ENCODE assay signal across 12 cellular contexts in the genomic region with DNA sequence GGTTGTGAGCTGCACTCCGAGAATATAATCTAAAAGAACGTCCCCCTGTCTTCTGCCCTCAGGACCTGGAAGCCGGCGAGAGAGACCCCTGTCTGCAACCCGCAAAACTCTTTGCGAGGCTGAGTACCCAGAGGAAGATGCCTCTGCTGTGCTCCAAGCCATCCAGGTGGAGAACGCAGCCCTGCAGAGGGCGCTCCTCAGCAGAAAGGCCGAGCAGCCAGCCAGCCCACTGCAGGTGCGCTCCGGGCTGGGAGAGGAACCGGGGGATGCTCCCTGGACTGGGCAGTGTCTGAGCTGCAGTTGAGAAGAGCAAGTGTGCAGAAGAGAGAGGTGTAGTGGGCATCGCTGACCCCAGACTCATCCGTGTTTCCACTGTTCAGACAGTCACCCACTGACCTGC.
DNase-seq lines count a peak whose midpoint lies in the region; ATAC-seq and TF ChIP-seq lines count a peak whose summit lies in the region.
"Had no signal": no experiment of that assay in that cellular context is flagged by ENCODE, and none has a peak within 500 bp of the region (broad histone marks: within the 10 kb centered on the region; RNA-seq: fewer than 3 reads in every experiment).

No MANE protein-coding gene starts in this region.

- no peak overlapping the region for H3K27ac ChIP-seq in vagina
- H3K27ac ChIP-seq: skin epidermis had no signal

- in situ Hi-C loops in SK-MEL-5 (cut with HindIII; ENCODE audit: low pct_unique_long_range_greater_than_20kb, low sequenced_read_pairs) = no loop called here

- POLR2A ChIA-PET in AG04449 (lab: Yijun Ruan, JAX) = no interaction called here

- TF ChIP-seq POLR2A in vagina (IDR thresholded peaks at IDR 0.05) = no peak

- H3K36me3 Mint-ChIP-seq in activated T-helper 2 cell treated with anti-CD3 and anti-CD28 coated beads, Interferon-gamma antibody, Interleukin-2, Interleukin-4, amounts not matched to agents 10 μg/mL and 5 μg/mL and 100 μg/mL, durations not matched to agents 14 hours and 24 hours and 36 hours (ENCODE audit: low read depth) = no peaks in the 10 kb centered on the region

- H3K4me1 ChIP-seq in vagina = no peaks in the 10 kb centered on the region

- CTCF ChIA-PET in AG04449 (lab: Yijun Ruan, JAX) = interaction anchor here (0.9 to 2.1 kb wide), 3 partner anchors 8 to 47 kb away, joined by 3 to 8 read pairs (median 4); no protein-coding TSS in a partner anchor

- H3K4me3 ChIP-seq in AG04449 (ENCODE audit: low read depth, low read length) = no peak overlapping the region
- H3K4me3 ChIP-seq in GM12864 (ENCODE audit: low read depth, low read length) = no peak overlapping the region
- H3K4me3 ChIP-seq in vagina = no peak overlapping the region
- H3K4me3 ChIP-seq: skin epidermis had no signal

- H3K27me3 Mint-ChIP-seq in activated T-helper 2 cell treated with anti-CD3 and anti-CD28 coated beads, Interferon-gamma antibody, Interleukin-2, Interleukin-4, amounts not matched to agents 10 μg/mL and 5 μg/mL and 100 μg/mL, durations not matched to agents 14 hours and 24 hours and 36 hours (ENCODE audit: low read depth) = no peaks in the 10 kb centered on the region
- H3K27me3 Mint-ChIP-seq: activated CD4-positive, alpha-beta memory T cell treated with anti-CD3 and anti-CD28 coated beads for 36 hours; central memory CD8-positive, alpha-beta T cell had no signal

- intact Hi-C loops in vagina (cut with DNase I) = no loop called here
- intact Hi-C loops in activated T-helper 2 cell treated with anti-CD3 and anti-CD28 coated beads, Interferon-gamma antibody, Interleukin-2, Interleukin-4, amounts not matched to agents 10 μg/mL and 5 μg/mL and 100 μg/mL, durations not matched to agents 14 hours and 24 hours and 36 hours (cut with micrococcal nuclease) = no loop called here

- H3K9me3 Mint-ChIP-seq in activated T-helper 2 cell treated with anti-CD3 and anti-CD28 coated beads, Interferon-gamma antibody, Interleukin-2, Interleukin-4, amounts not matched to agents 10 μg/mL and 5 μg/mL and 100 μg/mL, durations not matched to agents 14 hours and 24 hours and 36 hours = no peaks in the 10 kb centered on the region
- H3K9me3 Mint-ChIP-seq: central memory CD8-positive, alpha-beta T cell had no signal

- H3K27me3 ChIP-seq in vagina = no peaks in the 10 kb centered on the region

- DNase-seq in AG04449 (ENCODE audit: low read depth, low spot score) (no peak), GM12864 (ENCODE audit: low read depth) (no peak), SK-MEL-5 (ENCODE audit: low read depth, low spot score) (peak; percentile 64), iPS DF 4.7 (ENCODE audit: extremely low read depth, low spot score) (peak; percentile 60), vagina (ENCODE audit: extremely low spot score in 2 of 2) (no peak)
- DNase-seq in activated T-helper 2 cell treated with anti-CD3 and anti-CD28 coated beads, Interferon-gamma antibody, Interleukin-2, Interleukin-4, amounts not matched to agents 10 μg/mL and 5 μg/mL and 100 μg/mL, durations not matched to agents 14 hours and 24 hours and 36 hours (ENCODE audit: low spot score) = no peak
- DNase-seq: activated CD4-positive, alpha-beta memory T cell treated with anti-CD3 and anti-CD28 coated beads for 36 hours; left cardiac atrium had no signal

- H3K9me3 ChIP-seq in vagina = no peaks in the 10 kb centered on the region

- no peak overlapping the region for H3K4me3 Mint-ChIP-seq in activated T-helper 2 cell treated with anti-CD3 and anti-CD28 coated beads, Interferon-gamma antibody, Interleukin-2, Interleukin-4, amounts not matched to agents 10 μg/mL and 5 μg/mL and 100 μg/mL, durations not matched to agents 14 hours and 24 hours and 36 hours (ENCODE audit: low read depth)
- H3K4me3 Mint-ChIP-seq: activated CD4-positive, alpha-beta memory T cell treated with anti-CD3 and anti-CD28 coated beads for 36 hours; central memory CD8-positive, alpha-beta T cell had no signal

- no peak overlapping the region for H3K27ac Mint-ChIP-seq in activated T-helper 2 cell treated with anti-CD3 and anti-CD28 coated beads, Interferon-gamma antibody, Interleukin-2, Interleukin-4, amounts not matched to agents 10 μg/mL and 5 μg/mL and 100 μg/mL, durations not matched to agents 14 hours and 24 hours and 36 hours
- H3K27ac Mint-ChIP-seq: activated CD4-positive, alpha-beta memory T cell treated with anti-CD3 and anti-CD28 coated beads for 36 hours had no signal

- TF ChIP-seq CTCF in AG04449 (IDR thresholded peaks at IDR 0.05; ENCODE audit: insufficient read depth, low read length, missing control alignments) (peak; percentile 25), GM12864 (IDR thresholded peaks at IDR 0.05; ENCODE audit: low read depth, low read length, missing control alignments) (peak; percentile 44), vagina (IDR thresholded peaks at IDR 0.05) (no peak)

- H3K36me3 ChIP-seq in vagina = peaks cover 0 to 23% of the 10 kb centered on the region in 2 donors

- ATAC-seq in HG03432 (IDR thresholded peaks at IDR 0.05; ENCODE audit: unreplicated experiment) = no peak
- no peak for ATAC-seq in GM19035 (IDR thresholded peaks at IDR 0.05; ENCODE audit: unreplicated experiment)

- no peaks in the 10 kb centered on the region for H3K4me1 Mint-ChIP-seq in activated T-helper 2 cell treated with anti-CD3 and anti-CD28 coated beads, Interferon-gamma antibody, Interleukin-2, Interleukin-4, amounts not matched to agents 10 μg/mL and 5 μg/mL and 100 μg/mL, durations not matched to agents 14 hours and 24 hours and 36 hours (ENCODE audit: low read depth)
- H3K4me1 Mint-ChIP-seq: central memory CD8-positive, alpha-beta T cell had no signal

Comparison
In these comparisons a context has a peak if more than half of its experiments do, and no peak if none do; other contexts are left out.
1. DNase-seq: peak in SK-MEL-5 (single experiment) and iPS DF 4.7 (single experiment); none in AG04449 (single experiment), GM12864 (single experiment), vagina (0 of 2) and activated T-helper 2 cell treated with anti-CD3 and anti-CD28 coated beads, Interferon-gamma antibody, Interleukin-2, Interleukin-4, amounts not matched to agents 10 μg/mL and 5 μg/mL and 100 μg/mL, durations not matched to agents 14 hours and 24 hours and 36 hours (single experiment).
2. CTCF ChIP-seq: peak in AG04449 (single experiment) and GM12864 (single experiment); none in vagina (0 of 3).